Comparison of ENCODE assay signal across 26 cellular contexts in the genomic region with DNA sequence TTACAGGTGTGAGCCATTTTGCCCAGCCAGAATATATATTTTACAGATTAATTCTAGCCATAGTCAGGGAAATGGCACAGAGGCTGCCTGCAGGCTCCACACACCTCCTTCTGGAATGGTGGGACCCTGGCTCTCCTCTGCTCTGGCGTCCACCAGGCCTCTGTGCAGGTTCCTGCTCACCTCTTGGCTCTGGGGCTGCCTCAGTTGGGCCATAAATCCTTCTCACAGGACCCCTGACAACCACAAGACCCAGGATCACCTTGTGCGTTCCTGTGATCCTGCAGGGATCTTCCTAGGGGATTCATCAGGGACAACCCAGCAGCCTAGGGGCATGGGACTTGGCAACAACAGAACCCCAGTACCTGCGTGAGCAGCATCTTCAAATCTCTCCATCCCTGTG.
"Had no signal": no experiment of that assay in that cellular context is flagged by ENCODE, and none has a peak within 500 bp of the region (broad histone marks: within the 10 kb centered on the region; RNA-seq: fewer than 3 reads in every experiment).

No MANE protein-coding gene starts in this region.

- H3K36me3 Mint-ChIP-seq: activated CD4-positive, alpha-beta memory T cell treated with anti-CD3 and anti-CD28 coated beads for 36 hours; activated naive CD8-positive, alpha-beta T cell had no signal

- H3K27ac Mint-ChIP-seq: activated CD4-positive, alpha-beta memory T cell treated with anti-CD3 and anti-CD28 coated beads for 36 hours; activated CD4-positive, alpha-beta T cell treated with anti-CD3 and anti-CD28 coated beads for 36 hours; activated CD4-positive, alpha-beta T cell treated with anti-CD3 and anti-CD28 coated beads, Interleukin-2, amount 10 ng/mL, durations not matched to agents 24 days and 14 days; activated CD8-positive, alpha-beta T cell treated with anti-CD3 and anti-CD28 coated beads, Interleukin-2, amount 10 ng/mL, durations not matched to agents 7 days and 5 days; activated naive CD8-positive, alpha-beta T cell; activated T-helper 17 cell treated with anti-CD3 and anti-CD28 coated beads, Interleukin-2, amount 50 U/mL, for 72 hours; dendritic cell treated with granulocyte-macrophage colony-stimulating factor and Interleukin-4, amounts not matched to agents 40 ng/mL and 50 ng/mL, for 4 days had no signal

- ATAC-seq: activated CD4-positive, alpha-beta T cell treated with anti-CD3 and anti-CD28 coated beads for 36 hours; activated CD8-positive, alpha-beta T cell treated with anti-CD3 and anti-CD28 coated beads, Interleukin-2, amount 10 ng/mL, durations not matched to agents 7 days and 5 days; activated T-cell treated with anti-CD3 and anti-CD28 coated beads, Interleukin-2, amount 50 U/mL, for 4 hours; activated T-helper 17 cell treated with anti-CD3 and anti-CD28 coated beads, Interleukin-2, amount 50 U/mL, for 72 hours; foreskin keratinocyte; gastrocnemius medialis had no signal

- H3K9me3 Mint-ChIP-seq: activated CD4-positive, alpha-beta memory T cell treated with anti-CD3 and anti-CD28 coated beads for 36 hours; activated CD4-positive, alpha-beta T cell treated with anti-CD3 and anti-CD28 coated beads, Interleukin-2, amount 10 ng/mL, durations not matched to agents 24 days and 14 days; activated T-cell treated with anti-CD3 and anti-CD28 coated beads, Interleukin-2, amount 50 U/mL, for 4 hours; activated T-helper 17 cell treated with anti-CD3 and anti-CD28 coated beads, Interleukin-2, amount 50 U/mL, for 72 hours; central memory CD8-positive, alpha-beta T cell; dendritic cell treated with granulocyte-macrophage colony-stimulating factor and Interleukin-4, amounts not matched to agents 40 ng/mL and 50 ng/mL, for 4 days had no signal

- H3K4me1 ChIP-seq: foreskin keratinocyte, gastrocnemius medialis had no signal

- H3K4me3 Mint-ChIP-seq: activated CD4-positive, alpha-beta memory T cell treated with anti-CD3 and anti-CD28 coated beads for 36 hours; activated CD4-positive, alpha-beta T cell treated with anti-CD3 and anti-CD28 coated beads for 36 hours; activated CD4-positive, alpha-beta T cell treated with anti-CD3 and anti-CD28 coated beads, Interleukin-2, amount 10 ng/mL, durations not matched to agents 24 days and 14 days; activated CD8-positive, alpha-beta T cell treated with anti-CD3 and anti-CD28 coated beads, Interleukin-2, amount 10 ng/mL, durations not matched to agents 7 days and 5 days; activated naive CD8-positive, alpha-beta T cell; activated T-cell treated with anti-CD3 and anti-CD28 coated beads, Interleukin-2, amount 50 U/mL, for 4 hours; activated T-helper 17 cell treated with anti-CD3 and anti-CD28 coated beads, Interleukin-2, amount 50 U/mL, for 72 hours; central memory CD8-positive, alpha-beta T cell; dendritic cell treated with granulocyte-macrophage colony-stimulating factor and Interleukin-4, amounts not matched to agents 40 ng/mL and 50 ng/mL, for 4 days had no signal

- H3K9me3 ChIP-seq: esophagus muscularis mucosa, gastrocnemius medialis had no signal

- H3K36me3 ChIP-seq: brain microvascular endothelial cell, esophagus muscularis mucosa, gastrocnemius medialis had no signal

- DNase-seq: activated CD4-positive, alpha-beta memory T cell treated with anti-CD3 and anti-CD28 coated beads for 36 hours; activated CD4-positive, alpha-beta T cell treated with anti-CD3 and anti-CD28 coated beads for 36 hours; activated CD4-positive, alpha-beta T cell treated with anti-CD3 and anti-CD28 coated beads, Interleukin-2, amount 10 ng/mL, durations not matched to agents 24 days and 14 days; activated CD4-positive, CD25-positive, alpha-beta regulatory T cell; activated CD4-positive, CD25-positive, alpha-beta regulatory T cell treated with anti-CD3 and anti-CD28 coated beads, Interleukin-2, amount 50 U/mL, for 72 hours; activated CD8-positive, alpha-beta T cell treated with anti-CD3 and anti-CD28 coated beads, Interleukin-2, amount 10 ng/mL, durations not matched to agents 7 days and 5 days; activated effector memory CD4-positive, alpha-beta T cell treated with Interleukin-2 at 50 U/mL for 16 hours; activated gamma-delta T cell treated with Interleukin-2 at 50 U/mL for 16 hours; activated naive CD4-positive, alpha-beta T cell treated with anti-CD3 and anti-CD28 coated beads, Interleukin-2, amount 50 U/mL, for 16 hours; activated naive CD4-positive, alpha-beta T cell treated with Interleukin-2 at 50 U/mL for 16 hours; activated T-cell treated with anti-CD3 and anti-CD28 coated beads, Interleukin-2, amount 50 U/mL, for 4 hours; amniotic stem cell; anterior cingulate cortex; brain microvascular endothelial cell; dorsolateral prefrontal cortex; effector memory CD4-positive, alpha-beta T cell; erythroblast; foreskin keratinocyte; gastrocnemius medialis; T-helper 2 cell had no signal

- H3K4me1 Mint-ChIP-seq: activated CD4-positive, alpha-beta T cell treated with anti-CD3 and anti-CD28 coated beads, Interleukin-2, amount 10 ng/mL, durations not matched to agents 24 days and 14 days; central memory CD8-positive, alpha-beta T cell had no signal

- H3K27me3 ChIP-seq: brain microvascular endothelial cell, dorsolateral prefrontal cortex, esophagus muscularis mucosa, gastrocnemius medialis had no signal

- H3K4me3 ChIP-seq: coronary artery, dorsolateral prefrontal cortex, esophagus muscularis mucosa, gastrocnemius medialis had no signal

- H3K27ac ChIP-seq: brain microvascular endothelial cell, coronary artery, dorsolateral prefrontal cortex, esophagus muscularis mucosa, foreskin keratinocyte, gastrocnemius medialis had no signal

- H3K27me3 Mint-ChIP-seq: activated CD4-positive, alpha-beta T cell treated with anti-CD3 and anti-CD28 coated beads, Interleukin-2, amount 10 ng/mL, durations not matched to agents 24 days and 14 days had no signal
